In genomic region chr13:21328201-21328600, GRCh38 we compare ENCODE assay signal across 26 cellular contexts.
DNase-seq lines count a peak whose midpoint lies in the region; ATAC-seq and TF ChIP-seq lines count a peak whose summit lies in the region.
"Had no signal": no experiment of that assay in that cellular context is flagged by ENCODE, and none has a peak within 500 bp of the region (broad histone marks: within the 10 kb centered on the region; RNA-seq: fewer than 3 reads in every experiment).

No MANE protein-coding gene starts in this region.

- no peaks in the 10 kb centered on the region for H3K27me3 Mint-ChIP-seq in activated CD4-positive, alpha-beta memory T cell treated with anti-CD3 and anti-CD28 coated beads, Interleukin-2, amount 10 ng/mL, durations not matched to agents 7 days and 5 days
- H3K27me3 Mint-ChIP-seq: activated B cell treated with CpG ODN at 0.5 μM for 24 hours; stimulated activated naive B cell treated with anti-CD40 and anti-IgM and Interleukin-4, amounts not matched to agents 10 μg/mL and 1 μg/mL and 100 μg/mL, for 72 hours had no signal

- peak overlapping the region in 2 of 11 experiments; percentile 9 to 52; a peak in 1 of 22 replicates for H3K9ac ChIP-seq in BLaER1 treated with 17β-estradiol and CSF1 and Interleukin-3, amounts not matched to agents 10 nM and 100 nM
- no peak overlapping the region for H3K9ac ChIP-seq in mesenchymal stem cell (ENCODE audit: low read length)
- H3K9ac ChIP-seq: SK-N-SH had no signal

- no peak overlapping the region for H3K14ac ChIP-seq in mesenchymal stem cell (ENCODE audit: low read length in 2 of 2)

- H3K23ac ChIP-seq in mesenchymal stem cell (ENCODE audit: low read length in 2 of 2) = no peak overlapping the region

- H3K36me3 ChIP-seq in BLaER1 treated with 17β-estradiol and CSF1 and Interleukin-3, amounts not matched to agents 10 nM and 100 nM = peaks cover 15 to 56% (median 37%) of the 10 kb centered on the region in 11 experiments; a peak in 20 of 22 replicates
- no peaks in the 10 kb centered on the region for H3K36me3 ChIP-seq in mesenchymal stem cell (ENCODE audit: control insufficient read depth in 1 of 2, insufficient read depth in 2 of 2, low read depth in 1 of 2, low read length in 2 of 2)
- H3K36me3 ChIP-seq: thoracic aorta had no signal

- no peak overlapping the region for H2BK12ac ChIP-seq in mesenchymal stem cell (ENCODE audit: low read length in 2 of 2)

- no peak overlapping the region for H2AFZ ChIP-seq in mesenchymal stem cell (ENCODE audit: low read depth, low read length)

- peak overlapping the region in 7 of 11 experiments; percentile 1 to 78 (median 52); a peak in 10 of 22 replicates for H3K27ac ChIP-seq in BLaER1 treated with 17β-estradiol and CSF1 and Interleukin-3, amounts not matched to agents 10 nM and 100 nM
- H3K27ac ChIP-seq in mesenchymal stem cell (ENCODE audit: low read length, poor library complexity, severe bottlenecking) = no peak overlapping the region
- H3K27ac ChIP-seq: neutrophil, psoas muscle, RWPE1, skin epidermis, thoracic aorta had no signal

- POLR2A ChIA-PET in activated CD4-positive, alpha-beta memory T cell treated with anti-CD3 and anti-CD28 coated beads, Interleukin-2, amount 10 ng/mL, durations not matched to agents 7 days and 5 days (lab: Charles Lee) = interaction anchor here (1.6 kb wide), 1 partner anchor 16 kb away, joined by 5 read pairs; no protein-coding TSS in a partner anchor

- no peaks in the 10 kb centered on the region for H3K27me3 ChIP-seq in BLaER1 treated with 17β-estradiol and CSF1 and Interleukin-3, amounts not matched to agents 10 nM and 100 nM
- H3K27me3 ChIP-seq in mesenchymal stem cell (ENCODE audit: control insufficient read depth in 1 of 2, insufficient read depth in 1 of 2, low read length in 2 of 2) = no peaks in the 10 kb centered on the region
- H3K27me3 ChIP-seq: neutrophil had no signal

- peak overlapping the region in 8 of 11 experiments; percentile 62 to 85 (median 77); a peak in 15 of 22 replicates for H3K4me2 ChIP-seq in BLaER1 treated with 17β-estradiol and CSF1 and Interleukin-3, amounts not matched to agents 10 nM and 100 nM
- H3K4me2 ChIP-seq in mesenchymal stem cell (ENCODE audit: low read length, poor library complexity, severe bottlenecking) = no peak overlapping the region
- H3K4me2 ChIP-seq: SK-N-SH had no signal

- peaks cover 7% of the 10 kb centered on the region for H3K36me3 Mint-ChIP-seq in activated CD4-positive, alpha-beta memory T cell treated with anti-CD3 and anti-CD28 coated beads, Interleukin-2, amount 10 ng/mL, durations not matched to agents 7 days and 5 days (ENCODE audit: low read depth)

- H3K27ac Mint-ChIP-seq in activated CD4-positive, alpha-beta memory T cell treated with anti-CD3 and anti-CD28 coated beads, Interleukin-2, amount 10 ng/mL, durations not matched to agents 7 days and 5 days = peak overlapping the region; percentile 53
- H3K27ac Mint-ChIP-seq: activated B cell treated with CpG ODN at 0.5 μM for 24 hours; stimulated activated naive B cell treated with anti-CD40 and anti-IgM and Interleukin-4, amounts not matched to agents 10 μg/mL and 1 μg/mL and 100 μg/mL, for 72 hours had no signal

- H3K79me1 ChIP-seq in mesenchymal stem cell (replicated peaks; ENCODE audit: low read length, poor library complexity, severe bottlenecking) = peaks cover 1% of the 10 kb centered on the region

- peak; percentile 84 for DNase-seq in ELF-1 (ENCODE audit: low read depth, low spot score)
- DNase-seq in activated CD4-positive, alpha-beta memory T cell treated with anti-CD3 and anti-CD28 coated beads, Interleukin-2, amount 10 ng/mL, durations not matched to agents 7 days and 5 days = no peak
- no peak for DNase-seq in mesenchymal stem cell
- DNase-seq in NCI-H524 (lab: John Stamatoyannopoulos, UW) = no peak
- no peak for DNase-seq in foreskin fibroblast
- DNase-seq: activated B cell treated with CpG ODN at 0.5 μM for 24 hours; activated naive CD4-positive, alpha-beta T cell treated with anti-CD3 and anti-CD28 coated beads, Interleukin-2, amount 50 U/mL, for 16 hours; activated T-cell treated with anti-CD3 and anti-CD28 coated beads, Interleukin-2, amount 50 U/mL, for 48 hours; aorta; central memory CD4-positive, alpha-beta T cell; dermis blood vessel endothelial cell; DND-41; NCI-H1105 treated with DMSO at 0.1 percent for 48 hours; NCI-H2107; NCI-H510A; psoas muscle; SK-N-SH; stimulated activated CD4-positive, alpha-beta T cell treated with anti-CD3 and anti-CD28 coated beads, Interleukin-1b, Interleukin-23, amount 100 ng/mL, for 48 hours; stimulated activated naive B cell treated with anti-CD40 and anti-IgM and Interleukin-4, amounts not matched to agents 10 μg/mL and 1 μg/mL and 100 μg/mL, for 72 hours; T-helper 9 cell had no signal

- no peak for ATAC-seq in GM18502 (IDR thresholded peaks at IDR 0.05; ENCODE audit: poor library complexity, unreplicated experiment)
- ATAC-seq: psoas muscle; stimulated activated naive B cell treated with anti-CD40 and anti-IgM and Interleukin-4, amounts not matched to agents 10 μg/mL and 1 μg/mL and 100 μg/mL, for 72 hours had no signal

- no peak overlapping the region for H3K4me3 Mint-ChIP-seq in activated CD4-positive, alpha-beta memory T cell treated with anti-CD3 and anti-CD28 coated beads, Interleukin-2, amount 10 ng/mL, durations not matched to agents 7 days and 5 days
- H3K4me3 Mint-ChIP-seq: activated B cell treated with CpG ODN at 0.5 μM for 24 hours; stimulated activated naive B cell treated with anti-CD40 and anti-IgM and Interleukin-4, amounts not matched to agents 10 μg/mL and 1 μg/mL and 100 μg/mL, for 72 hours had no signal

- CTCF ChIA-PET in activated CD4-positive, alpha-beta memory T cell treated with anti-CD3 and anti-CD28 coated beads, Interleukin-2, amount 10 ng/mL, durations not matched to agents 7 days and 5 days (lab: Charles Lee) = interaction anchor here (0.7 to 1.9 kb wide), 4 partner anchors 31 to 152 kb away, joined by 3 to 6 read pairs (median 3); no protein-coding TSS in a partner anchor

- H4K8ac ChIP-seq in mesenchymal stem cell (ENCODE audit: low read length) = no peak overlapping the region

- H3K4me1 Mint-ChIP-seq in activated CD4-positive, alpha-beta memory T cell treated with anti-CD3 and anti-CD28 coated beads, Interleukin-2, amount 10 ng/mL, durations not matched to agents 7 days and 5 days = peaks cover 60% of the 10 kb centered on the region

- H3K9me3 ChIP-seq in BLaER1 treated with 17β-estradiol and CSF1 and Interleukin-3, amounts not matched to agents 10 nM and 100 nM (replicated peaks in 1 of 11) = no peaks in the 10 kb centered on the region; a peak in 1 of 22 replicates
- H3K9me3 ChIP-seq in mesenchymal stem cell (ENCODE audit: control insufficient read depth, low read length) = no peaks in the 10 kb centered on the region
- H3K9me3 ChIP-seq: neutrophil, psoas muscle, SK-N-SH, thoracic aorta had no signal

- H4K91ac ChIP-seq in mesenchymal stem cell (ENCODE audit: low read length) = no peak overlapping the region

- peak overlapping the region; percentile 51 for H2AK5ac ChIP-seq in mesenchymal stem cell (ENCODE audit: low read length, severe bottlenecking)

- no peak overlapping the region for H2BK120ac ChIP-seq in mesenchymal stem cell (ENCODE audit: low read depth, low read length)

- no peak overlapping the region for H2BK5ac ChIP-seq in mesenchymal stem cell (ENCODE audit: low read depth, low read length, poor library complexity, severe bottlenecking)

- H3K4me1 ChIP-seq in BLaER1 treated with 17β-estradiol and CSF1 and Interleukin-3, amounts not matched to agents 10 nM and 100 nM = peaks cover 36 to 63% (median 53%) of the 10 kb centered on the region in 10 experiments
- H3K4me1 ChIP-seq in mesenchymal stem cell (ENCODE audit: control insufficient read depth, insufficient read depth, low read depth, low read length) = peaks cover 23% of the 10 kb centered on the region
- H3K4me1 ChIP-seq: psoas muscle had no signal

- H3K4me3 ChIP-seq in BLaER1 treated with 17β-estradiol and CSF1 and Interleukin-3, amounts not matched to agents 10 nM and 100 nM = no peak overlapping the region
- H3K4me3 ChIP-seq in mesenchymal stem cell (ENCODE audit: insufficient read depth in 1 of 2, low read depth in 1 of 2, low read length in 2 of 2) = no peak overlapping the region
- no peak overlapping the region for H3K4me3 ChIP-seq in foreskin fibroblast (ENCODE audit: low read depth in 1 of 2, low read length in 2 of 2)
- H3K4me3 ChIP-seq: psoas muscle, skin epidermis, thoracic aorta had no signal

- H2BK15ac ChIP-seq in mesenchymal stem cell (ENCODE audit: low read depth, poor library complexity, severe bottlenecking) = no peak overlapping the region

- peaks cover 0 to 3% (median 0%) of the 10 kb centered on the region in 11 experiments; a peak in 3 of 22 replicates for H4K20me1 ChIP-seq in BLaER1 treated with 17β-estradiol and CSF1 and Interleukin-3, amounts not matched to agents 10 nM and 100 nM

- H3K18ac ChIP-seq in mesenchymal stem cell (ENCODE audit: low read depth in 1 of 2, low read length in 2 of 2) = no peak overlapping the region

- no peak overlapping the region for H3K4ac ChIP-seq in mesenchymal stem cell (ENCODE audit: low read depth in 1 of 2, low read length in 2 of 2)

- H3K9me3 Mint-ChIP-seq in activated CD4-positive, alpha-beta memory T cell treated with anti-CD3 and anti-CD28 coated beads, Interleukin-2, amount 10 ng/mL, durations not matched to agents 7 days and 5 days = no peaks in the 10 kb centered on the region
- H3K9me3 Mint-ChIP-seq: activated B cell treated with CpG ODN at 0.5 μM for 24 hours; stimulated activated naive B cell treated with anti-CD40 and anti-IgM and Interleukin-4, amounts not matched to agents 10 μg/mL and 1 μg/mL and 100 μg/mL, for 72 hours had no signal

- TF ChIP-seq CTCF in foreskin fibroblast (IDR thresholded peaks at IDR 0.05; ENCODE audit: low read depth, low read length) = no peak

- WGBS in mesenchymal stem cell = 28% methylated on average over 6 of the region's 6 CpGs
